10 cellular contexts compared by ENCODE assay signal in the genomic region with DNA sequence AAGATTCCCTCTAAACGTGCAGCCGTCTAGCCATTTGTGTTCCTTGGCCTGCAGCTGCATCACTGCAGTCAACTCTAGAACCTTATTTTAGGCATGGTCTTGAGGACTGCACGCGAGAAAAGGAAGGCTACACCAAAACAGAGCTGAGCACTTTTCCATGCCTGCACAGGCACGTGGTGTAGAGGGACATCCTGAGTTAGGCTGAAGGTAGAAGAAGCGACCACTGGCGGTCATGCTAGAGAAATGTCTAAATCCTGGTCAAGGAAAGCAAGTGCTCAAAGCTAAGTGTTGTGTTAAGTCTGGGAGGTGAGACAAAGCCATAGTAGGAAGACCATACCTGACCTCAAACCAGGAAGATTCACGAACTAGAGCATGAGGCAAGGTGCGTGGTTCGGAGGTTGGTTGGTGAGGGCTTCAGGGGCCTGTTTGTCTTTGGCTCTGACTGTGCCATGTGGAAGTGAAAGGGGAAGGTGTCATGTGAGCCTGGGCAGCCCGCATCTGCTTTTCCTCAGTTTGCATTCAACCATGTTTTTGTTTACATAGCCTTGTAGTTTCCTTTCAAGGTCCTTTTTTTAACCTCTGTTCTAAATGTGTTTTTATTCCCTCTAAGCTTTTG.
DNase-seq lines count a peak whose midpoint lies in the region; ATAC-seq, FAIRE-seq and TF ChIP-seq lines count a peak whose summit lies in the region.
"Had no signal": no experiment of that assay in that cellular context is flagged by ENCODE, and none has a peak within 500 bp of the region (broad histone marks: within the 10 kb centered on the region; RNA-seq: fewer than 3 reads in every experiment).

No MANE protein-coding gene starts in this region.

- H3K36me3 Mint-ChIP-seq in glutamatergic neuron (ENCODE audit: unreplicated experiment) = peaks cover 5% of the 10 kb centered on the region

- no peak for TF ChIP-seq POLR2A in GM12891 (IDR thresholded peaks at IDR 0.05; ENCODE audit: low read depth, low read length)

- H3F3A ChIP-seq in PC-9 (ENCODE audit: insufficient read depth, low read depth) = no peaks in the 10 kb centered on the region

- H3K9me3 ChIP-seq in PC-9 (ENCODE audit: insufficient read depth, low read depth) = no peaks in the 10 kb centered on the region

- H3K9me2 ChIP-seq in PC-9 (ENCODE audit: insufficient read depth) = no peaks in the 10 kb centered on the region

- no peaks in the 10 kb centered on the region for H3K79me2 ChIP-seq in PC-9 (ENCODE audit: low read depth)

- no peak overlapping the region for H3K4me3 Mint-ChIP-seq in glutamatergic neuron (ENCODE audit: unreplicated experiment)

- peaks cover 10% of the 10 kb centered on the region for H3K9me3 Mint-ChIP-seq in glutamatergic neuron (ENCODE audit: unreplicated experiment)

- H3K4me1 ChIP-seq in PC-9 (replicated peaks; ENCODE audit: insufficient read depth) = no peaks in the 10 kb centered on the region

- H3K36me3 ChIP-seq in PC-9 (ENCODE audit: low read depth) = no peaks in the 10 kb centered on the region

- H3K4me1 Mint-ChIP-seq in glutamatergic neuron (ENCODE audit: low read depth, unreplicated experiment) = peaks cover 22% of the 10 kb centered on the region

- H3K27me3 ChIP-seq in PC-9 (ENCODE audit: insufficient read depth, low read depth) = no peaks in the 10 kb centered on the region

- no peaks in the 10 kb centered on the region for H4K20me1 ChIP-seq in PC-9 (ENCODE audit: insufficient read depth)

- no peak for TF ChIP-seq CTCF in glutamatergic neuron (IDR thresholded peaks at IDR 0.05; ENCODE audit: partially characterized antibody, unreplicated experiment)
- no peak for TF ChIP-seq CTCF in PC-9 (conservative IDR thresholded peaks at IDR 0.05)

- CTCF ChIA-PET in PC-9 (lab: Charles Lee) = no interaction called here

- FAIRE-seq in GM12891 (lab: Jason Lieb, UNC) = peak; percentile 77

- POLR2A ChIA-PET in PC-9 (lab: Charles Lee; ENCODE audit: unreplicated experiment) = no interaction called here

- no TSS peak for BruUV-seq in PC-9 (replicated peaks; lab: Mats Ljungman, UMichigan)

- no peak overlapping the region for H3K4me3 ChIP-seq in PC-9

- no peak overlapping the region for H2AFZ ChIP-seq in PC-9

- no peak overlapping the region for H3K4me2 ChIP-seq in PC-9

- peaks cover 5% of the 10 kb centered on the region for H3K27me3 Mint-ChIP-seq in glutamatergic neuron (ENCODE audit: unreplicated experiment)

- peak; percentile 4 for DNase-seq in GM12891 (ENCODE audit: insufficient read length, low spot score)
- no peak for DNase-seq in glutamatergic neuron
- DNase-seq in PC-9 = no peak
- DNase-seq in activated naive CD4-positive, alpha-beta T cell treated with Interleukin-2 at 50 U/mL for 16 hours = no peak
- DNase-seq in NCI-H128 (lab: John Stamatoyannopoulos, UW; ENCODE audit: unreplicated experiment) = no peak
- DNase-seq in stimulated activated CD4-positive, alpha-beta T cell treated with anti-CD3 and anti-CD28 coated beads, Interleukin-4, amount 100 ng/mL, for 4 hours = no peak
- DNase-seq: NCI-H446; stimulated activated CD4-positive, alpha-beta T cell treated with anti-CD3 and anti-CD28 coated beads, Interleukin-4, amount 100 ng/mL, for 24 hours had no signal

- H3K27ac ChIP-seq in PC-9 = no peak overlapping the region

- peak overlapping the region; percentile 14 for H3K27ac Mint-ChIP-seq in glutamatergic neuron (ENCODE audit: unreplicated experiment)

- ATAC-seq in GM21526 (IDR thresholded peaks at IDR 0.05; ENCODE audit: low FRiP score, unreplicated experiment) (peak; percentile 92), HG03520 (IDR thresholded peaks at IDR 0.05; ENCODE audit: unreplicated experiment) (peak; percentile 82)

- intact Hi-C loops in PC-9 (cut with micrococcal nuclease; ENCODE audit: unreplicated experiment) = no loop called here

TF ChIP-seq in GM12891, 5 proteins besides CTCF, POLR2A, EP300 and RAD21:
- TF ChIP-seq PAX5 (IDR thresholded peaks at IDR 0.05; ENCODE audit: insufficient read depth, low read length, severe bottlenecking) = no peak
- TF ChIP-seq SPI1 (IDR thresholded peaks at IDR 0.05; ENCODE audit: low read depth, low read length) = peak; percentile 46; the same call in 1 of the 2 replicates
- TF ChIP-seq POLR2AphosphoS5 (IDR thresholded peaks at IDR 0.05; ENCODE audit: low read depth, low read length) = no peak
TF ChIP-seq in GM12891: peak in this region for 1.
